1 cellular context compared by ENCODE assay signal in the genomic region with DNA sequence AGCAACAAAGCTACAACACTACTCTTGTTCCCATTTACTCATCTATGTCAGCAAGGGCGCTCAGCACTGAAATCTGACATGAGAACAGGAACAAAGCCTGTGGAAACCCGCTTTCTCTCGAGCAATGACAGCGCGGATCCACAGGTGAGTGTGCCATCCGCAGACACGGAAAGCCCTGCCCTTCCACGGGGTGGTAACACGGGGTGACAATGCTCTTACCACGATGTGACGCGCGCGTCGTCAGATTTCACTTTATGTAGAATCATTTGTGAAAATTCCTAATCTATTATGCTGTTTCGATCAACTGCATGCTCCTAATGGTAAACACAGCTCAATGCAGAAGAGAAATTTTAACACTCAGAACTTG.
TF ChIP-seq lines count a peak whose summit lies in the region.

No MANE protein-coding gene starts in this region.

TF ChIP-seq in WTC11, 78 proteins besides CTCF, POLR2A, EP300 and RAD21 (continued from another document):
- TF ChIP-seq, protein P1, sequence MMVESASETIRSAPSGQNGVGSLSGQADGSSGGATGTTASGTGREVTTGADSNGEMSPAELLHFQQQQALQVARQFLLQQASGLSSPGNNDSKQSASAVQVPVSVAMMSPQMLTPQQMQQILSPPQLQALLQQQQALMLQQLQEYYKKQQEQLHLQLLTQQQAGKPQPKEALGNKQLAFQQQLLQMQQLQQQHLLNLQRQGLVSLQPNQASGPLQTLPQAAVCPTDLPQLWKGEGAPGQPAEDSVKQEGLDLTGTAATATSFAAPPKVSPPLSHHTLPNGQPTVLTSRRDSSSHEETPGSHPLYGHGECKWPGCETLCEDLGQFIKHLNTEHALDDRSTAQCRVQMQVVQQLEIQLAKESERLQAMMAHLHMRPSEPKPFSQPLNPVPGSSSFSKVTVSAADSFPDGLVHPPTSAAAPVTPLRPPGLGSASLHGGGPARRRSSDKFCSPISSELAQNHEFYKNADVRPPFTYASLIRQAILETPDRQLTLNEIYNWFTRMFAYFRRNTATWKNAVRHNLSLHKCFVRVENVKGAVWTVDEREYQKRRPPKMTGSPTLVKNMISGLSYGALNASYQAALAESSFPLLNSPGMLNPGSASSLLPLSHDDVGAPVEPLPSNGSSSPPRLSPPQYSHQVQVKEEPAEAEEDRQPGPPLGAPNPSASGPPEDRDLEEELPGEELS (CRISPR knock-in tag; IDR thresholded peaks at IDR 0.05) = no peak
- TF ChIP-seq, protein P2, sequence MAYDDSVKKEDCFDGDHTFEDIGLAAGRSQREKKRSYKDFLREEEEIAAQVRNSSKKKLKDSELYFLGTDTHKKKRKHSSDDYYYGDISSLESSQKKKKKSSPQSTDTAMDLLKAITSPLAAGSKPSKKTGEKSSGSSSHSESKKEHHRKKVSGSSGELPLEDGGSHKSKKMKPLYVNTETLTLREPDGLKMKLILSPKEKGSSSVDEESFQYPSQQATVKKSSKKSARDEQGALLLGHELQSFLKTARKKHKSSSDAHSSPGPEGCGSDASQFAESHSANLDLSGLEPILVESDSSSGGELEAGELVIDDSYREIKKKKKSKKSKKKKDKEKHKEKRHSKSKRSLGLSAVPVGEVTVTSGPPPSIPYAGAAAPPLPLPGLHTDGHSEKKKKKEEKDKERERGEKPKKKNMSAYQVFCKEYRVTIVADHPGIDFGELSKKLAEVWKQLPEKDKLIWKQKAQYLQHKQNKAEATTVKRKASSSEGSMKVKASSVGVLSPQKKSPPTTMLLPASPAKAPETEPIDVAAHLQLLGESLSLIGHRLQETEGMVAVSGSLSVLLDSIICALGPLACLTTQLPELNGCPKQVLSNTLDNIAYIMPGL (CRISPR knock-in tag; IDR thresholded peaks at IDR 0.05) = no peak
